Comparison of ENCODE assay signal across 14 cellular contexts in genomic region chr10:86967481-86967941, GRCh38. TPM values are rescaled to one million over a fixed set of nuclear protein-coding genes. Genes with fewer than 3 reads are reported as not detected.
A peak's percentile ranks its signal among the peaks of the same experiment; 100 is the strongest.
DNase-seq lines count a peak whose midpoint lies in the region; ATAC-seq and TF ChIP-seq lines count a peak whose summit lies in the region.
"Had no signal": no experiment of that assay in that cellular context is flagged by ENCODE, and none has a peak within 500 bp of the region (broad histone marks: within the 10 kb centered on the region; RNA-seq: fewer than 3 reads in every experiment).

No MANE protein-coding gene starts in this region.

- H3K4me1 ChIP-seq in adrenal gland (replicated peaks in 1 of 2) (peaks cover 33 to 55% of the 10 kb centered on the region in 2 donors), right cardiac atrium (ENCODE audit: control insufficient read depth, insufficient read depth, low read length) (peaks cover 19% of the 10 kb centered on the region)

- ATAC-seq in right cardiac atrium (no peak), HG03439 (IDR thresholded peaks at IDR 0.05; ENCODE audit: unreplicated experiment) (no peak), GM18909 (IDR thresholded peaks at IDR 0.05; ENCODE audit: poor library complexity, unreplicated experiment) (no peak)
- ATAC-seq: stimulated activated effector memory CD8-positive, alpha-beta T cell treated with anti-CD3 and anti-CD28 coated beads, Interleukin-12 subunit alpha, Interleukin-12 subunit beta, amount 100 ng/mL, for 72 hours had no signal

- DNase-seq in GM13977 (ENCODE audit: low spot score) (peak; percentile 26), adrenal gland (peak in 3 of 7 donors; percentile 26 to 57 (median 26)), right cardiac atrium (peak in 1 of 3 donors; percentile 35), amniotic stem cell (lab: John Stamatoyannopoulos, UW) (no peak)
- DNase-seq in stimulated activated naive CD4-positive, alpha-beta T cell treated with Interleukin-2 at 50 U/mL for 16 hours (lab: John Stamatoyannopoulos, UW) = no peak
- DNase-seq: COR-L47, RPMI8226 had no signal

- H3K4me3 ChIP-seq in adrenal gland = peak overlapping the region in 1 of 4 donors; percentile 74
- H3K4me3 ChIP-seq in right cardiac atrium (ENCODE audit: low read length) = no peak overlapping the region
- peak overlapping the region; percentile 51 to 73 (median 62) for H3K4me3 ChIP-seq in skin epidermis
- H3K4me3 ChIP-seq: hepatocyte had no signal

- no peak for TF ChIP-seq CTCF in GM13977 (IDR thresholded peaks at IDR 0.05; ENCODE audit: extremely low read depth, insufficient read depth, missing control alignments)
- no peak for TF ChIP-seq CTCF in adrenal gland (IDR thresholded peaks at IDR 0.05)

- intact Hi-C loops in adrenal gland (cut with DNase I) (no loop called here), right cardiac atrium (cut with DNase I) (no loop called here)

- H3K36me3 ChIP-seq in adrenal gland (replicated peaks in 1 of 2) = no peaks in the 10 kb centered on the region

- in situ Hi-C loops in GM13977 (cut with MboI; ENCODE audit: low pct_unique_long_range_greater_than_20kb, low sequenced_read_pairs, unreplicated experiment) = no loop called here

- H3K27me3 ChIP-seq in adrenal gland (no peaks in the 10 kb centered on the region), right cardiac atrium (ENCODE audit: control insufficient read depth, insufficient read depth) (no peaks in the 10 kb centered on the region)
- H3K27me3 ChIP-seq: hepatocyte had no signal

- H3K27ac ChIP-seq in adrenal gland (peak overlapping the region in 3 of 5 donors; percentile 96 to 98 (median 97)), right cardiac atrium (ENCODE audit: low read length) (peak overlapping the region; percentile 90), skin epidermis (peak overlapping the region in 16 of 21 experiments; percentile 42 to 100 (median 94))
- H3K27ac ChIP-seq: hepatocyte had no signal

- TF ChIP-seq POLR2A in adrenal gland (IDR thresholded peaks at IDR 0.05) = no peak

- H3K9me3 ChIP-seq in adrenal gland (replicated peaks in 1 of 3) (no peaks in the 10 kb centered on the region), right cardiac atrium (ENCODE audit: control insufficient read depth, low read length) (no peaks in the 10 kb centered on the region)

- 79 to 91% (median 86%) methylated on average over 6 to 7 of the region's 7 CpGs for WGBS in adrenal gland, 4 donors
- WGBS in right cardiac atrium = 72% methylated on average over 7 of the region's 7 CpGs

RNA-seq across cellular contexts. Expression of gene ADIRF, which starts 0.8 kb away (rescaled TPM):
- total RNA-seq in adrenal gland (10 to 100 TPM; 15.3 to 38.1 (median 22.6) TPM), right cardiac atrium (100 to 1,000 TPM in 1 of 4 donors, 10 to 100 TPM in 3; 69.0 to 122 (median 75.7) TPM)
- polyA plus RNA-seq in adrenal gland (100 to 1,000 TPM in 1 of 3 donors, 10 to 100 TPM in 1, 1 to 10 TPM in 1; 6.6 to 592 (median 52.2) TPM), right cardiac atrium (215 TPM)
- total RNA-seq: activated T-helper 17 cell treated with anti-CD3 and anti-CD28 coated beads, Interleukin-2, amount 50 U/mL, for 72 hours; hepatocyte had no signal
- polyA plus RNA-seq: hepatocyte had no signal

RNA-seq across cellular contexts. Expression of gene SNCG, which starts 9.1 kb away (rescaled TPM):
- total RNA-seq in adrenal gland (100 to 1,000 TPM; 177 to 599 (median 404) TPM), right cardiac atrium (10 to 100 TPM; 10.8 to 22.0 (median 15.6) TPM)
- polyA plus RNA-seq in adrenal gland (1,000 to 10,000 TPM in 1 of 3 donors, 100 to 1,000 TPM in 2; 176 to 1,434 (median 799) TPM), right cardiac atrium (30.2 TPM)
- total RNA-seq: activated T-helper 17 cell treated with anti-CD3 and anti-CD28 coated beads, Interleukin-2, amount 50 U/mL, for 72 hours had no signal

RNA-seq across cellular contexts. Expression of gene MMRN2, which starts 10.1 kb away (rescaled TPM):
- total RNA-seq in adrenal gland = 10 to 100 TPM; 26.3 to 44.2 (median 36.6) TPM
- polyA plus RNA-seq in adrenal gland = 10 to 100 TPM in 2 of 3 donors, 1 to 10 TPM in 1; 9.5 to 16.5 (median 13.4) TPM
- total RNA-seq in right cardiac atrium = 10 to 100 TPM; 32.4 to 65.5 (median 42.5) TPM
- 19.8 TPM for polyA plus RNA-seq in right cardiac atrium

RNA-seq across cellular contexts. Expression of gene FAM25A, which starts 52.6 kb away (rescaled TPM):
- total RNA-seq in adrenal gland (1 to 10 TPM in 3 of 8 donors, not detected in 5; 1.2 to 5.5 (median 2.0) TPM), right cardiac atrium (not detected)
- polyA plus RNA-seq in adrenal gland (10 to 100 TPM in 1 of 3 donors, 1 to 10 TPM in 2; 4.3 to 36.6 (median 6.3) TPM), right cardiac atrium (not detected)
- total RNA-seq: activated T-helper 17 cell treated with anti-CD3 and anti-CD28 coated beads, Interleukin-2, amount 50 U/mL, for 72 hours; hepatocyte; LHCN-M2 had no signal
- polyA plus RNA-seq: hepatocyte had no signal

Comparison
In these comparisons a context has a peak if more than half of its experiments do, and no peak if none do; other contexts are left out.
1. RNA of gene SNCG, which starts 9.1 kb away (total RNA-seq): 177 to 599 TPM in adrenal gland; 10.8 to 22.0 TPM in right cardiac atrium; every median in the first group is over 4 times any median in the second.
2. Peak in every context shown above with its lines, with median percentiles within 50 percentile points of each other: H3K27ac ChIP-seq.